ENCODE assay signal across 2 cellular contexts in the genomic region with DNA sequence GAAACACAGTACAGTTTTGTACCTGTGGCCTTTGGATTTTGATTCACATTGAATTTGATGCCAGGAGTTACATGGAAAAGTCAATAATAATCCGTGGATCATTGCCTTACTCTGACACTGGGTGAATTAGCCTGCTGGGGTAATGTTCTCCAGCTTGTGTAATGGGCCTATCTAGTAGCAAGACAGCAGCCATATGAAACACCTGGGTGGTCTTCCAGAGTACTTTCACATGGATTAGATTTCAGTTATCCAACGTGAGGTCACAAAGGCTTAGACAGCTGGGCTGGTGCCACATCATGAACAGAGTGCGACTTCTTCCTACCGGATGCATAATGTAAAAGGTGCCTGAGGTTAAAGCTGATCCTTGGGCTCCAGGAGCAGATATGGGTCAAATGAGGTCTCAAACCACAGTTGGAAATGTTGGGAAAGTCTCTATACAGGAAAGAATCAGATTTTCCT.
TF ChIP-seq lines count a peak whose summit lies in the region.

No MANE protein-coding gene starts in this region.

TF ChIP-seq in liver, 16 proteins besides CTCF, POLR2A, EP300 and RAD21 (continued from another document):
- TF ChIP-seq, protein P1, sequence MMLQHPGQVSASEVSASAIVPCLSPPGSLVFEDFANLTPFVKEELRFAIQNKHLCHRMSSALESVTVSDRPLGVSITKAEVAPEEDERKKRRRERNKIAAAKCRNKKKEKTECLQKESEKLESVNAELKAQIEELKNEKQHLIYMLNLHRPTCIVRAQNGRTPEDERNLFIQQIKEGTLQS (IDR thresholded peaks at IDR 0.05): peak; percentile 5
- TF ChIP-seq ZBTB33 (IDR thresholded peaks at IDR 0.05) (peak; percentile 46), NR2F2 (IDR thresholded peaks at IDR 0.05) (peak; percentile 41), FOXA1 (IDR thresholded peaks at IDR 0.05) (peak; percentile 47), REST (IDR thresholded peaks at IDR 0.05) (peak; percentile 35)

TF ChIP-seq in HepG2, 621 proteins besides CTCF, POLR2A, EP300 and RAD21 (continued from another document):
- TF ChIP-seq ZNF512B (CRISPR knock-in tag; IDR thresholded peaks at IDR 0.05; ENCODE audit: borderline replicate concordance) (no peak), RBAK (CRISPR knock-in tag; IDR thresholded peaks at IDR 0.05) (no peak), ZNF24 (IDR thresholded peaks at IDR 0.05) (no peak), PCBP2 (optimal IDR thresholded peaks at IDR 0.05; ENCODE audit: low read depth, low read length, poor library complexity, severe bottlenecking) (no peak), ZNF468 (CRISPR knock-in tag; IDR thresholded peaks at IDR 0.05) (no peak), ZNF234 (CRISPR knock-in tag; conservative IDR thresholded peaks at IDR 0.05) (no peak), SP2 (CRISPR knock-in tag; IDR thresholded peaks at IDR 0.05) (no peak), ZNF816 (CRISPR knock-in tag; IDR thresholded peaks at IDR 0.05; ENCODE audit: borderline replicate concordance) (no peak), TBP (CRISPR knock-in tag; IDR thresholded peaks at IDR 0.05) (no peak), NFE2L2 (IDR thresholded peaks at IDR 0.05; ENCODE audit: low read length) (no peak), ZMYM3 (CRISPR knock-in tag; IDR thresholded peaks at IDR 0.05) (no peak), GATA4 (IDR thresholded peaks at IDR 0.05; ENCODE audit: borderline replicate concordance, low read depth) (no peak), ZNF672 (CRISPR knock-in tag; IDR thresholded peaks at IDR 0.05) (no peak), FOXA1 (IDR thresholded peaks at IDR 0.05) (no peak), FOXA1 (CRISPR knock-in tag; IDR thresholded peaks at IDR 0.05) (no peak), ZBTB44 (CRISPR knock-in tag; IDR thresholded peaks at IDR 0.05) (no peak)
